In genomic region chr3:21745971-21746370, GRCh38 we compare ENCODE assay signal across 16 cellular contexts. TPM values are rescaled to one million over a fixed set of nuclear protein-coding genes. Genes with fewer than 3 reads are reported as not detected.
DNase-seq lines count a peak whose midpoint lies in the region; ATAC-seq, FAIRE-seq and TF ChIP-seq lines count a peak whose summit lies in the region.
"Had no signal": no experiment of that assay in that cellular context is flagged by ENCODE, and none has a peak within 500 bp of the region (broad histone marks: within the 10 kb centered on the region; RNA-seq: fewer than 3 reads in every experiment).

No MANE protein-coding gene starts in this region.

- no peaks in the 10 kb centered on the region for H3K27me3 Mint-ChIP-seq in astrocyte (ENCODE audit: low read depth, unreplicated experiment)
- H3K27me3 Mint-ChIP-seq: IgD-negative memory B cell had no signal

- in situ Hi-C loops in Caki2 (cut with HindIII; ENCODE audit: low pct_unique_long_range_greater_than_20kb, low sequenced_read_pairs), result no loop called here

- TF ChIP-seq CTCF in astrocyte (IDR thresholded peaks at IDR 0.05; ENCODE audit: insufficient read depth, low read depth, low read length), result no peak

- no peak overlapping the region for H3K27ac Mint-ChIP-seq in astrocyte (ENCODE audit: unreplicated experiment)
- H3K27ac Mint-ChIP-seq in activated naive CD4-positive, alpha-beta T cell treated with anti-CD3 and anti-CD28 coated beads, Interleukin-2, amount 50 U/mL, for 72 hours, result no peak overlapping the region
- H3K27ac Mint-ChIP-seq: IgD-negative memory B cell had no signal

- no peak for FAIRE-seq in astrocyte (lab: Jason Lieb, UNC)
- FAIRE-seq: GM18507 had no signal

- peak overlapping the region; percentile 92 for H3K4me2 ChIP-seq in astrocyte (ENCODE audit: low read length)

- peaks cover 21% of the 10 kb centered on the region for H3K79me2 ChIP-seq in astrocyte (ENCODE audit: insufficient read depth, low read length)

- peak overlapping the region; percentile 41 for H3K9ac ChIP-seq in astrocyte (ENCODE audit: low read length)
- no peak overlapping the region for H3K9ac ChIP-seq in subcutaneous abdominal adipose tissue (ENCODE audit: low read length in 5 of 5)

- H3K9me3 ChIP-seq in astrocyte (ENCODE audit: insufficient read depth, low read depth, low read length) (no peaks in the 10 kb centered on the region), subcutaneous abdominal adipose tissue (ENCODE audit: control insufficient read depth in 5 of 5, low read length in 5 of 5) (peaks cover 0 to 4% (median 0%) of the 10 kb centered on the region in 5 donors)

- H3K27me3 ChIP-seq in astrocyte (ENCODE audit: insufficient read depth, low read length) (no peaks in the 10 kb centered on the region), subcutaneous abdominal adipose tissue (ENCODE audit: control insufficient read depth in 5 of 5, insufficient read depth in 4 of 5, low read length in 5 of 5) (peaks cover 0 to 13% (median 7%) of the 10 kb centered on the region in 5 donors)

- peaks cover 27% of the 10 kb centered on the region for H3K4me1 ChIP-seq in astrocyte (ENCODE audit: insufficient read depth, low read length)
- peaks cover 0 to 30% (median 9%) of the 10 kb centered on the region in 5 donors for H3K4me1 ChIP-seq in subcutaneous abdominal adipose tissue (ENCODE audit: control insufficient read depth in 5 of 5, insufficient read depth in 5 of 5, low read length in 5 of 5)

- H3K4me3 ChIP-seq in astrocyte (ENCODE audit: insufficient read depth, low read depth, low read length), result no peak overlapping the region
- H3K4me3 ChIP-seq in subcutaneous abdominal adipose tissue (ENCODE audit: low read depth in 1 of 5, low read length in 5 of 5), result no peak overlapping the region

- H3K4me1 Mint-ChIP-seq in astrocyte (ENCODE audit: low read depth, unreplicated experiment), result peaks cover 41% of the 10 kb centered on the region
- H3K4me1 Mint-ChIP-seq: IgD-negative memory B cell had no signal

- H3K4me3 Mint-ChIP-seq in astrocyte (ENCODE audit: unreplicated experiment), result no peak overlapping the region
- H3K4me3 Mint-ChIP-seq: IgD-negative memory B cell had no signal

- no peaks in the 10 kb centered on the region for H3K36me3 ChIP-seq in astrocyte (ENCODE audit: insufficient read depth, low read length)
- no peaks in the 10 kb centered on the region for H3K36me3 ChIP-seq in subcutaneous abdominal adipose tissue (ENCODE audit: control insufficient read depth in 5 of 5, insufficient read depth in 5 of 5, low read length in 5 of 5)

- no peaks in the 10 kb centered on the region for H4K20me1 ChIP-seq in astrocyte (ENCODE audit: insufficient read depth, low read length)

- no peak for ATAC-seq in activated naive CD4-positive, alpha-beta T cell treated with anti-CD3 and anti-CD28 coated beads, Interleukin-2, amount 50 U/mL, for 72 hours
- ATAC-seq in HG02973 (IDR thresholded peaks at IDR 0.05; ENCODE audit: unreplicated experiment), result no peak

- no peak overlapping the region for H2AFZ ChIP-seq in astrocyte (ENCODE audit: low read depth, low read length)

- no peaks in the 10 kb centered on the region for H3K36me3 Mint-ChIP-seq in astrocyte (ENCODE audit: low read depth, unreplicated experiment)
- no peaks in the 10 kb centered on the region for H3K36me3 Mint-ChIP-seq in activated naive CD4-positive, alpha-beta T cell treated with anti-CD3 and anti-CD28 coated beads, Interleukin-2, amount 50 U/mL, for 72 hours

- no peaks in the 10 kb centered on the region for H3K9me3 Mint-ChIP-seq in astrocyte (ENCODE audit: unreplicated experiment)
- peaks cover 0 to 8% of the 10 kb centered on the region in 2 donors for H3K9me3 Mint-ChIP-seq in activated naive CD4-positive, alpha-beta T cell treated with anti-CD3 and anti-CD28 coated beads, Interleukin-2, amount 50 U/mL, for 72 hours

- H3K27ac ChIP-seq in astrocyte (ENCODE audit: low read depth, low read length) (no peak overlapping the region), subcutaneous abdominal adipose tissue (ENCODE audit: low read depth, low read length) (peak overlapping the region; percentile 21)

- DNase-seq in Caki2 (ENCODE audit: low read depth) (peak; percentile 55), astrocyte (ENCODE audit: low read depth) (peak; percentile 78), fibroblast of peridontal ligament (ENCODE audit: extremely low read depth) (peak; percentile 35), DMS53 treated with DMSO at 0.1 percent for 48 hours (lab: John Stamatoyannopoulos, UW; ENCODE audit: unreplicated experiment) (no peak)
- no peak for DNase-seq in activated naive CD4-positive, alpha-beta T cell treated with anti-CD3 and anti-CD28 coated beads, Interleukin-2, amount 50 U/mL, for 72 hours (ENCODE audit: low spot score in 2 of 2)
- no peak for DNase-seq in activated CD4-positive, alpha-beta T cell treated with anti-CD3 and anti-CD28 coated beads for 48 hours
- DNase-seq: C1 segment of cervical spinal cord, H7, MV-4-11, NCI-H1417 treated with DMSO at 0.1 percent for 48 hours, NCI-H2029 treated with DMSO at 0.1 percent for 48 hours, NCI-H510A treated with DMSO at 0.1 percent for 48 hours had no signal

RNA-seq across cellular contexts. Expression of gene ZNF385D, which starts 5.0 kb away (rescaled TPM):
- 2.1 and 53.4 TPM in 2 replicates for total RNA-seq in Caki2 (2014; rRNA removed; shearing (Covaris generic); ENCODE audit: low replicate concordance)
- total RNA-seq in astrocyte, result 7.8 and 8.0 TPM in 2 replicates
- not detected for total RNA-seq in activated naive CD4-positive, alpha-beta T cell treated with anti-CD3 and anti-CD28 coated beads, Interleukin-2, amount 50 U/mL, for 72 hours

Comparison
In these comparisons a context has a peak if more than half of its experiments do, and no peak if none do; other contexts are left out.
1. DNase-seq: peak in Caki2 (single experiment), astrocyte (single experiment) and fibroblast of peridontal ligament (single experiment); none in activated naive CD4-positive, alpha-beta T cell treated with anti-CD3 and anti-CD28 coated beads, Interleukin-2, amount 50 U/mL, for 72 hours (0 of 2), activated CD4-positive, alpha-beta T cell treated with anti-CD3 and anti-CD28 coated beads for 48 hours (single experiment) and DMS53 treated with DMSO at 0.1 percent for 48 hours (single experiment).